32 cellular contexts compared by ENCODE assay signal in the genomic region with DNA sequence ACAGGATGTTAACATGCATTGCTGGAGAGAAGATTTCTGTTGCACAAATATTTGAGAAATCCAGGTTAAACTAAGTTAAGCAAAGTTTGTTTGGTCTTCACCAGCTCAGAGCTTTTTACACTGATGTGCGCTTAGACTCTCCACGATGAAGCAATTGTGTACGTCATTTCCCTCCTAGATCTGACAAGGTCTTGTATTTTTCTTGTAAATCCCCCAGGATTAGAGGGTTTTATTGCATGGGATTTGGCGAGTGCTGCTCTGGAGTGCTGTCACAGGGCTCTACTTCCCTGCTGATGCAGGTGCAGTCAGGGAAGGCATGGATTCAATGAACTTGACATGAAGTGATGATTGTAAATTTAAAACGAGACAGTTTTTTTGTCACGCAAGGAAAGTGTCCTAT.
DNase-seq lines count a peak whose midpoint lies in the region; ATAC-seq and TF ChIP-seq lines count a peak whose summit lies in the region.
"Had no signal": no experiment of that assay in that cellular context is flagged by ENCODE, and none has a peak within 500 bp of the region (broad histone marks: within the 10 kb centered on the region; RNA-seq: fewer than 3 reads in every experiment).

No MANE protein-coding gene starts in this region.

- no peak overlapping the region for H2BK20ac ChIP-seq in IMR-90 (ENCODE audit: low read depth, low read length)

- CTCF ChIA-PET in IMR-90 (lab: Yijun Ruan, JAX) = no interaction called here

- H3K18ac ChIP-seq in IMR-90 (ENCODE audit: low read depth, low read length) = no peak overlapping the region

- H3K9ac ChIP-seq in IMR-90 (ENCODE audit: low read depth, low read length) = no peak overlapping the region

- DNase-seq in AG10803 (ENCODE audit: low read depth) (peak; percentile 37), IMR-90 (peak; percentile 40), dedifferentiated amniotic fluid mesenchymal stem cell (ENCODE audit: extremely low spot score) (peak; percentile 50), retinal pigment epithelial cell (ENCODE audit: low read depth) (peak; percentile 89), stomach (no peak), gastrocnemius medialis (no peak)
- DNase-seq: activated CD4-positive, alpha-beta memory T cell treated with anti-CD3 and anti-CD28 coated beads for 36 hours; activated CD4-positive, CD25-positive, alpha-beta regulatory T cell treated with anti-CD3 and anti-CD28 coated beads, Interleukin-2, amount 50 U/mL, for 72 hours; activated CD8-positive, alpha-beta memory T cell treated with anti-CD3 and anti-CD28 coated beads, Interleukin-2, amount 50 U/mL, for 4 hours; activated naive CD4-positive, alpha-beta T cell treated with anti-CD3 and anti-CD28 coated beads, Interleukin-2, amount 10 ng/mL, durations not matched to agents 7 days and 5 days; C1 segment of cervical spinal cord; colonic mucosa; DMS79 treated with DMSO at 0.1 percent for 48 hours; H9; immature natural killer cell; KBM-7; left lung; mesendoderm; NCI-H1105 treated with DMSO at 0.1 percent for 48 hours; NCI-H2081; NCI-H446 treated with DMSO at 0.1 percent for 48 hours; psoas muscle; stimulated activated CD4-positive, alpha-beta T cell treated with anti-CD3 and anti-CD28 coated beads, Interleukin-1b, Interleukin-23, amount 100 ng/mL, for 48 hours; stimulated activated CD8-positive, alpha-beta memory T cell treated with anti-CD3 and anti-CD28 coated beads, Interleukin-4, amount 100 ng/mL, for 48 hours; stimulated activated naive CD8-positive, alpha-beta T cell treated with anti-CD3 and anti-CD28 coated beads, Interleukin-15, amount 100 ng/mL, for 72 hours; T-helper 1 cell had no signal

- no peak overlapping the region for H2AK9ac ChIP-seq in IMR-90 (replicated peaks; ENCODE audit: low read depth, low read length, poor library complexity)

- no TSS peak for BruUV-seq in IMR-90 (replicated peaks; lab: Mats Ljungman, UMichigan)

- POLR2A ChIA-PET in IMR-90 (lab: Charles Lee; ENCODE audit: unreplicated experiment) = no interaction called here

- H3K4me1 ChIP-seq in IMR-90 (ENCODE audit: control insufficient read depth, insufficient read depth, low read length) = peaks cover 11% of the 10 kb centered on the region; the same call in 1 of the 2 replicates
- no peaks in the 10 kb centered on the region for H3K4me1 ChIP-seq in stomach
- H3K4me1 ChIP-seq in gastrocnemius medialis = no peaks in the 10 kb centered on the region
- H3K4me1 ChIP-seq: colonic mucosa, left lung, psoas muscle, SJSA1, tibial nerve had no signal

- dilution Hi-C loops in IMR-90 (cut with HindIII; ENCODE audit: low sequenced_read_pairs, unreplicated experiment) = no loop called here

- in situ Hi-C loops in IMR-90 (cut with MboI; ENCODE audit: low sequenced_read_pairs) = no loop called here
- in situ Hi-C loops in gastrocnemius medialis (cut with MboI; ENCODE audit: low sequenced_read_pairs in 4 of 4) = no loop called here

- peak overlapping the region; percentile 62 for H2BK5ac ChIP-seq in IMR-90 (ENCODE audit: low read depth, low read length, poor library complexity, severe bottlenecking)

- H3K4me3 ChIP-seq in AG10803 (ENCODE audit: low read length) = no peak overlapping the region
- no peak overlapping the region for H3K4me3 ChIP-seq in IMR-90 (ENCODE audit: insufficient read depth, low read depth, low read length)
- H3K4me3 ChIP-seq in retinal pigment epithelial cell (ENCODE audit: low read length) = no peak overlapping the region
- H3K4me3 ChIP-seq in stomach = no peak overlapping the region
- H3K4me3 ChIP-seq in gastrocnemius medialis = no peak overlapping the region
- H3K4me3 ChIP-seq: colonic mucosa, left lung, psoas muscle, SJSA1, skin epidermis, tibial nerve had no signal

- H3K4ac ChIP-seq in IMR-90 (ENCODE audit: low read depth, low read length) = no peak overlapping the region

- H3K56ac ChIP-seq in IMR-90 (ENCODE audit: extremely low read depth, insufficient read depth, low read length) = no peak overlapping the region

- H2AFZ ChIP-seq in IMR-90 (replicated peaks; ENCODE audit: low read length, poor library complexity) = no peak overlapping the region

- 13% methylated on average over 1 of the region's 6 CpGs; no CpG with 5 or more reads in 1 of the 2 experiments for WGBS in IMR-90 (ENCODE audit: extremely low coverage in 2 of 2, insufficient read length in 1 of 2), 2 experiments
- WGBS in stomach, 5 donors = 45 to 64% (median 55%) methylated on average over 6 of the region's 6 CpGs

- TF ChIP-seq POLR2A in IMR-90 (IDR thresholded peaks at IDR 0.05; ENCODE audit: low read depth, low read length) (no peak), stomach (IDR thresholded peaks at IDR 0.05) (no peak), gastrocnemius medialis (IDR thresholded peaks at IDR 0.05) (no peak)

- no peaks in the 10 kb centered on the region for H3K9me3 ChIP-seq in IMR-90 (ENCODE audit: control insufficient read depth, insufficient read depth, low read length)
- H3K9me3 ChIP-seq in stomach = no peaks in the 10 kb centered on the region
- H3K9me3 ChIP-seq in gastrocnemius medialis = no peaks in the 10 kb centered on the region
- H3K9me3 ChIP-seq: Caco-2, colonic mucosa, left lung, neutrophil, psoas muscle, SJSA1, tibial nerve had no signal

- H3K36me3 ChIP-seq in IMR-90 (ENCODE audit: control insufficient read depth, insufficient read depth, low read length) (no peaks in the 10 kb centered on the region), stomach (no peaks in the 10 kb centered on the region), gastrocnemius medialis (no peaks in the 10 kb centered on the region)
- H3K36me3 ChIP-seq: colonic mucosa, left lung, neutrophil, SJSA1, tibial nerve had no signal

- H3K27me3 ChIP-seq in IMR-90 (ENCODE audit: control insufficient read depth, insufficient read depth, low read length) = no peaks in the 10 kb centered on the region
- H3K27me3 ChIP-seq in stomach = no peaks in the 10 kb centered on the region
- H3K27me3 ChIP-seq in gastrocnemius medialis = no peaks in the 10 kb centered on the region
- H3K27me3 ChIP-seq: colonic mucosa, left lung, neutrophil, tibial nerve had no signal

- peaks cover 3% of the 10 kb centered on the region; the same call in 1 of the 2 replicates for H3K9me1 ChIP-seq in IMR-90 (ENCODE audit: insufficient read depth, low read length)

- no peak for TF ChIP-seq CTCF in AG10803 (conservative IDR thresholded peaks at IDR 0.05; ENCODE audit: low read length)
- TF ChIP-seq CTCF in IMR-90 (conservative IDR thresholded peaks at IDR 0.05; ENCODE audit: low read depth, low read length) = no peak
- no peak for TF ChIP-seq CTCF in retinal pigment epithelial cell (conservative IDR thresholded peaks at IDR 0.05; ENCODE audit: low read depth, low read length)
- TF ChIP-seq CTCF in stomach (IDR thresholded peaks at IDR 0.05) = no peak
- TF ChIP-seq CTCF in gastrocnemius medialis (IDR thresholded peaks at IDR 0.05 in 4 of 5, conservative IDR thresholded peaks at IDR 0.05 in 1 of 5) = no peak

- H2AK5ac ChIP-seq in IMR-90 (ENCODE audit: low read depth, low read length) = no peak overlapping the region

- H3K79me1 ChIP-seq in IMR-90 (ENCODE audit: low read depth in 1 of 2, low read length in 2 of 2) = peaks cover 3 to 16% of the 10 kb centered on the region in 2 experiments; a peak in 2 of 4 replicates

- no peak overlapping the region; the same call in 1 of the 2 replicates for H3K4me2 ChIP-seq in IMR-90 (ENCODE audit: low read depth, low read length)

- H2BK120ac ChIP-seq in IMR-90 (ENCODE audit: low read depth, low read length) = no peak overlapping the region

- TF ChIP-seq RAD21 in IMR-90 (IDR thresholded peaks at IDR 0.05; ENCODE audit: low read length) = no peak

- H4K91ac ChIP-seq in IMR-90 (ENCODE audit: insufficient read depth, low read depth, low read length) = no peak overlapping the region

- no peak overlapping the region for H4K8ac ChIP-seq in IMR-90 (ENCODE audit: low read depth in 2 of 2, low read length in 2 of 2)

- ATAC-seq in IMR-90 (ENCODE audit: low read depth) = no peak; the same call in 1 of the 2 replicates
- no peak for ATAC-seq in HG03457 (IDR thresholded peaks at IDR 0.05; ENCODE audit: unreplicated experiment)
- no peak for ATAC-seq in gastrocnemius medialis
- ATAC-seq: left lung; psoas muscle; stimulated activated naive CD8-positive, alpha-beta T cell treated with anti-CD3 and anti-CD28 coated beads, Interleukin-15, amount 100 ng/mL, for 72 hours had no signal

- H3K14ac ChIP-seq in IMR-90 (replicated peaks; ENCODE audit: low read depth, low read length) = no peak overlapping the region

- H3K27ac ChIP-seq in IMR-90 (ENCODE audit: insufficient read depth, low read length) (no peak overlapping the region), stomach (no peak overlapping the region), gastrocnemius medialis (no peak overlapping the region)
- H3K27ac ChIP-seq: colonic mucosa, left lung, neutrophil, psoas muscle, SJSA1, skin epidermis, tibial nerve had no signal

- H4K5ac ChIP-seq in IMR-90 (ENCODE audit: low read depth, low read length) = no peak overlapping the region

- H4K20me1 ChIP-seq in IMR-90 (ENCODE audit: insufficient read depth, low read length) = no peaks in the 10 kb centered on the region

- intact Hi-C loops in IMR-90 (cut with micrococcal nuclease) = no loop called here
- intact Hi-C loops in stomach (cut with DNase I; ENCODE audit: low total_unique reads) = no loop called here
- intact Hi-C loops in gastrocnemius medialis (cut with DNase I; ENCODE audit: low total_unique reads) = no loop called here

- no peak for TF ChIP-seq EP300 in stomach (IDR thresholded peaks at IDR 0.05)

- H3K23ac ChIP-seq in IMR-90 (ENCODE audit: low read depth, low read length) = no peak overlapping the region

- H2BK15ac ChIP-seq in IMR-90 (ENCODE audit: low read depth, low read length) = no peak overlapping the region

TF ChIP-seq in IMR-90, 13 proteins besides CTCF, POLR2A, EP300 and RAD21:
- 0 out of 2 replicates have a peak, but pooled peaks have one; percentile 3 for TF ChIP-seq CEBPB (IDR thresholded peaks at IDR 0.05; ENCODE audit: low read depth, low read length)
- TF ChIP-seq, protein P1, sequence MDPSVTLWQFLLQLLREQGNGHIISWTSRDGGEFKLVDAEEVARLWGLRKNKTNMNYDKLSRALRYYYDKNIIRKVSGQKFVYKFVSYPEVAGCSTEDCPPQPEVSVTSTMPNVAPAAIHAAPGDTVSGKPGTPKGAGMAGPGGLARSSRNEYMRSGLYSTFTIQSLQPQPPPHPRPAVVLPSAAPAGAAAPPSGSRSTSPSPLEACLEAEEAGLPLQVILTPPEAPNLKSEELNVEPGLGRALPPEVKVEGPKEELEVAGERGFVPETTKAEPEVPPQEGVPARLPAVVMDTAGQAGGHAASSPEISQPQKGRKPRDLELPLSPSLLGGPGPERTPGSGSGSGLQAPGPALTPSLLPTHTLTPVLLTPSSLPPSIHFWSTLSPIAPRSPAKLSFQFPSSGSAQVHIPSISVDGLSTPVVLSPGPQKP (IDR thresholded peaks at IDR 0.05; ENCODE audit: borderline replicate concordance, low read depth, low read length) = no peak

Comparison
In these comparisons a context has a peak if more than half of its experiments do, and no peak if none do; other contexts are left out.
1. DNase-seq: peak in AG10803 (single experiment), IMR-90 (single experiment), dedifferentiated amniotic fluid mesenchymal stem cell (single experiment) and retinal pigment epithelial cell (single experiment); none in stomach (single experiment) and gastrocnemius medialis (0 of 2).